Comparison of ENCODE assay signal across 1 cellular context in the genomic region with DNA sequence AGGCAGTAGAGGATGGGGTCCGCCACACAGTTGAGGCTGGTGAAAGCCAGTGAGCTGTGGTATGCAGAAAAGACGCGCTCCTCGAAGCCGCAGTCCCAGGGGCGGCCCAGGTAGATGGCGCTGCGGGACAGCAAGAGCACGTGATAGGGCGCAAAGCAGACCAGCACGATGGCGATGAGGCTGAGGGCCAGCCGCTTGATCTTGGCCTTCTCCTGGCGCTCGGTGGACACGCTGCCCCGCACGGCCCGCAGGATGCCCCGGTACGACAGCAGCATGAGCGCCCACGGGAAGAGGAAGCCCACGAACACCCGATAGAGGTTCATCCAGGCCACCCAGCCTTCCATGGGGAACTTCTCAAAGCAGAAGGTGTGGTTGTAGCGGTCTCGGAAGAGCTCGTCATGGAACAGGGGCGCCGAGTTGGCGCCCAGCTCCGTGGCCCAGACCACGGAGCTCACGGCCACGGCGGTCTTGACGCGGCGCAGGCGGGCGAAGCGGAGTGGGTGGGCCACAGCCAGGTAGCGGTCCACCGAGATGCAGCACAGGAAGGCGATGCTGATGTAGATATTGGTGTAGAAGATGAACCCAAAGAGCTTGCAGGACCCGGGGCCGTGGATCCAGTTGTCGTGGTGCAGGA.
TF ChIP-seq lines count a peak whose summit lies in the region.

No MANE protein-coding gene starts in this region.

TF ChIP-seq in K562, 482 proteins besides CTCF, POLR2A, EP300 and RAD21 (continued from another document and continues in another):
- TF ChIP-seq TCF7 (IDR thresholded peaks at IDR 0.05; ENCODE audit: borderline replicate concordance) (no peak), RHOXF2B (CRISPR knock-in tag; conservative IDR thresholded peaks at IDR 0.05) (no peak), CBX2 (IDR thresholded peaks at IDR 0.05; ENCODE audit: insufficient read depth, low read length, poor library complexity, severe bottlenecking) (no peak), POU5F1 (IDR thresholded peaks at IDR 0.05; ENCODE audit: borderline replicate concordance, low read depth, low read length, partially characterized antibody) (no peak), KLF10 (CRISPR knock-in tag; IDR thresholded peaks at IDR 0.05) (no peak), PRPF4 (IDR thresholded peaks at IDR 0.05; ENCODE audit: insufficient read depth, low read depth, low read length, poor library complexity, severe bottlenecking) (no peak), ZNF830 (CRISPR knock-in tag; IDR thresholded peaks at IDR 0.05) (no peak), ARID2 (IDR thresholded peaks at IDR 0.05) (peak; percentile 98), ZBTB34 (CRISPR knock-in tag; IDR thresholded peaks at IDR 0.05) (no peak), CREB3 (tag; conservative IDR thresholded peaks at IDR 0.05; ENCODE audit: low read depth) (no peak), POLR2H (tag; IDR thresholded peaks at IDR 0.05; ENCODE audit: low read depth) (no peak), ZNF717 (CRISPR knock-in tag; IDR thresholded peaks at IDR 0.05) (no peak), ZBTB40 (IDR thresholded peaks at IDR 0.05) (no peak), ZBTB40 (CRISPR knock-in tag; IDR thresholded peaks at IDR 0.05) (no peak), NCOA6 (IDR thresholded peaks at IDR 0.05) (no peak), RBM34 (IDR thresholded peaks at IDR 0.05; ENCODE audit: borderline replicate concordance, insufficient read depth, low read length) (no peak), TEAD4 (IDR thresholded peaks at IDR 0.05; ENCODE audit: low read length) (peak; percentile 49), TEAD4 (CRISPR knock-in tag; IDR thresholded peaks at IDR 0.05; ENCODE audit: borderline replicate concordance) (no peak), XRCC5 (IDR thresholded peaks at IDR 0.05; ENCODE audit: low read depth, low read length) (peak; percentile 31; the same call in 1 of the 2 replicates), ZNF311 (CRISPR knock-in tag; IDR thresholded peaks at IDR 0.05) (no peak), ELF1 (tag; IDR thresholded peaks at IDR 0.05) (no peak), ZNF778 (CRISPR knock-in tag; IDR thresholded peaks at IDR 0.05) (no peak), BMI1 (IDR thresholded peaks at IDR 0.05; ENCODE audit: low read length) (no peak), NCOR1 (IDR thresholded peaks at IDR 0.05) (no peak), ZNF24 (IDR thresholded peaks at IDR 0.05) (no peak), KHSRP (IDR thresholded peaks at IDR 0.05) (no peak), REST (CRISPR knock-in tag; IDR thresholded peaks at IDR 0.05; ENCODE audit: low read depth) (0 out of 2 replicates have a peak, but pooled peaks have one; percentile 50), ZNF764 (CRISPR knock-in tag; IDR thresholded peaks at IDR 0.05; ENCODE audit: low read depth) (no peak)
- TF ChIP-seq, protein P1, sequence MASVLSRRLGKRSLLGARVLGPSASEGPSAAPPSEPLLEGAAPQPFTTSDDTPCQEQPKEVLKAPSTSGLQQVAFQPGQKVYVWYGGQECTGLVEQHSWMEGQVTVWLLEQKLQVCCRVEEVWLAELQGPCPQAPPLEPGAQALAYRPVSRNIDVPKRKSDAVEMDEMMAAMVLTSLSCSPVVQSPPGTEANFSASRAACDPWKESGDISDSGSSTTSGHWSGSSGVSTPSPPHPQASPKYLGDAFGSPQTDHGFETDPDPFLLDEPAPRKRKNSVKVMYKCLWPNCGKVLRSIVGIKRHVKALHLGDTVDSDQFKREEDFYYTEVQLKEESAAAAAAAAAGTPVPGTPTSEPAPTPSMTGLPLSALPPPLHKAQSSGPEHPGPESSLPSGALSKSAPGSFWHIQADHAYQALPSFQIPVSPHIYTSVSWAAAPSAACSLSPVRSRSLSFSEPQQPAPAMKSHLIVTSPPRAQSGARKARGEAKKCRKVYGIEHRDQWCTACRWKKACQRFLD (CRISPR knock-in tag; IDR thresholded peaks at IDR 0.05) = no peak
- TF ChIP-seq, protein P2, sequence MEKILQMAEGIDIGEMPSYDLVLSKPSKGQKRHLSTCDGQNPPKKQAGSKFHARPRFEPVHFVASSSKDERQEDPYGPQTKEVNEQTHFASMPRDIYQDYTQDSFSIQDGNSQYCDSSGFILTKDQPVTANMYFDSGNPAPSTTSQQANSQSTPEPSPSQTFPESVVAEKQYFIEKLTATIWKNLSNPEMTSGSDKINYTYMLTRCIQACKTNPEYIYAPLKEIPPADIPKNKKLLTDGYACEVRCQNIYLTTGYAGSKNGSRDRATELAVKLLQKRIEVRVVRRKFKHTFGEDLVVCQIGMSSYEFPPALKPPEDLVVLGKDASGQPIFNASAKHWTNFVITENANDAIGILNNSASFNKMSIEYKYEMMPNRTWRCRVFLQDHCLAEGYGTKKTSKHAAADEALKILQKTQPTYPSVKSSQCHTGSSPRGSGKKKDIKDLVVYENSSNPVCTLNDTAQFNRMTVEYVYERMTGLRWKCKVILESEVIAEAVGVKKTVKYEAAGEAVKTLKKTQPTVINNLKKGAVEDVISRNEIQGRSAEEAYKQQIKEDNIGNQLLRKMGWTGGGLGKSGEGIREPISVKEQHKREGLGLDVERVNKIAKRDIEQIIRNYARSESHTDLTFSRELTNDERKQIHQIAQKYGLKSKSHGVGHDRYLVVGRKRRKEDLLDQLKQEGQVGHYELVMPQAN (IDR thresholded peaks at IDR 0.05; ENCODE audit: borderline replicate concordance) = no peak
- TF ChIP-seq, protein P3, sequence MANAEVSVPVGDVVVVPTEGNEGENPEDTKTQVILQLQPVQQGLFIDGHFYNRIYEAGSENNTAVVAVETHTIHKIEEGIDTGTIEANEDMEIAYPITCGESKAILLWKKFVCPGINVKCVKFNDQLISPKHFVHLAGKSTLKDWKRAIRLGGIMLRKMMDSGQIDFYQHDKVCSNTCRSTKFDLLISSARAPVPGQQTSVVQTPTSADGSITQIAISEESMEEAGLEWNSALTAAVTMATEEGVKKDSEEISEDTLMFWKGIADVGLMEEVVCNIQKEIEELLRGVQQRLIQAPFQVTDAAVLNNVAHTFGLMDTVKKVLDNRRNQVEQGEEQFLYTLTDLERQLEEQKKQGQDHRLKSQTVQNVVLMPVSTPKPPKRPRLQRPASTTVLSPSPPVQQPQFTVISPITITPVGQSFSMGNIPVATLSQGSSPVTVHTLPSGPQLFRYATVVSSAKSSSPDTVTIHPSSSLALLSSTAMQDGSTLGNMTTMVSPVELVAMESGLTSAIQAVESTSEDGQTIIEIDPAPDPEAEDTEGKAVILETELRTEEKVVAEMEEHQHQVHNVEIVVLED (CRISPR knock-in tag; IDR thresholded peaks at IDR 0.05) = peak; percentile 26; the same call in 1 of the 2 replicates
- TF ChIP-seq, protein P4, sequence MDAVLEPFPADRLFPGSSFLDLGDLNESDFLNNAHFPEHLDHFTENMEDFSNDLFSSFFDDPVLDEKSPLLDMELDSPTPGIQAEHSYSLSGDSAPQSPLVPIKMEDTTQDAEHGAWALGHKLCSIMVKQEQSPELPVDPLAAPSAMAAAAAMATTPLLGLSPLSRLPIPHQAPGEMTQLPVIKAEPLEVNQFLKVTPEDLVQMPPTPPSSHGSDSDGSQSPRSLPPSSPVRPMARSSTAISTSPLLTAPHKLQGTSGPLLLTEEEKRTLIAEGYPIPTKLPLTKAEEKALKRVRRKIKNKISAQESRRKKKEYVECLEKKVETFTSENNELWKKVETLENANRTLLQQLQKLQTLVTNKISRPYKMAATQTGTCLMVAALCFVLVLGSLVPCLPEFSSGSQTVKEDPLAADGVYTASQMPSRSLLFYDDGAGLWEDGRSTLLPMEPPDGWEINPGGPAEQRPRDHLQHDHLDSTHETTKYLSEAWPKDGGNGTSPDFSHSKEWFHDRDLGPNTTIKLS (IDR thresholded peaks at IDR 0.05; ENCODE audit: borderline replicate concordance, low read depth) = 0 out of 2 replicates have a peak, but pooled peaks have one; percentile 33
